In genomic region chr12:67070604-67071003, GRCh38 we compare ENCODE assay signal across 13 cellular contexts.
A peak's percentile ranks its signal among the peaks of the same experiment; 100 is the strongest.
DNase-seq lines count a peak whose midpoint lies in the region; ATAC-seq and TF ChIP-seq lines count a peak whose summit lies in the region.
"Had no signal": no experiment of that assay in that cellular context is flagged by ENCODE, and none has a peak within 500 bp of the region (broad histone marks: within the 10 kb centered on the region; RNA-seq: fewer than 3 reads in every experiment).

No MANE protein-coding gene starts in this region.

- H3K27me3 ChIP-seq in H9 (ENCODE audit: insufficient read depth, low read length) (no peaks in the 10 kb centered on the region; the same call in 1 of the 2 replicates), osteoblast (ENCODE audit: insufficient read depth, low read length) (peaks cover 36% of the 10 kb centered on the region)
- H3K27me3 ChIP-seq: colonic mucosa had no signal

- no peak for DNase-seq in activated T-cell treated with anti-CD3 and anti-CD28 coated beads, Interleukin-2, amount 50 U/mL, for 4 hours
- DNase-seq in activated T-cell treated with anti-CD3 and anti-CD28 coated beads for 4 hours (no peak), H9 (no peak), osteoblast (ENCODE audit: insufficient read length, low spot score, missing footprints) (peak; percentile 56), NCI-H146 (lab: John Stamatoyannopoulos, UW) (no peak), HCEC 1CT (no peak), NK-92 (lab: John Stamatoyannopoulos, UW; ENCODE audit: unreplicated experiment) (no peak)
- no peak for DNase-seq in effector memory CD8-positive, alpha-beta T cell
- DNase-seq: colonic mucosa, esophagus squamous epithelium, NCI-H1092, NCI-H226, transverse colon had no signal

- H4K8ac ChIP-seq in H9 (replicated peaks; ENCODE audit: insufficient read length, low read depth, low read length), result no peak overlapping the region

- no peak overlapping the region for H3K14ac ChIP-seq in H9 (ENCODE audit: insufficient read depth, low read length)

- no peak overlapping the region for H2BK20ac ChIP-seq in H9 (ENCODE audit: low read depth, low read length, poor library complexity, severe bottlenecking)

- H2BK5ac ChIP-seq in H9 (ENCODE audit: insufficient read length, low read length), result no peak overlapping the region

- no peak overlapping the region for H3K4me3 ChIP-seq in osteoblast (ENCODE audit: insufficient read depth, low read length)

- TF ChIP-seq CTCF in H9 (conservative IDR thresholded peaks at IDR 0.05) (no peak), osteoblast (IDR thresholded peaks at IDR 0.05; ENCODE audit: extremely low read depth, low read depth, low read length) (no peak)

- no peak overlapping the region for H3T11ph ChIP-seq in H9 (ENCODE audit: low read length)

- no peak overlapping the region for H3K4me2 ChIP-seq in H9 (ENCODE audit: insufficient read depth, insufficient read length, low read length)
- H3K4me2 ChIP-seq in osteoblast (ENCODE audit: insufficient read depth, low read length), result no peak overlapping the region

- no peak overlapping the region for H3K27ac Mint-ChIP-seq in H9
- H3K27ac Mint-ChIP-seq in effector memory CD8-positive, alpha-beta T cell, result no peak overlapping the region

- H3K9me3 ChIP-seq in H9 (ENCODE audit: control insufficient read depth, low read depth, low read length), result no peaks in the 10 kb centered on the region
- no peaks in the 10 kb centered on the region for H3K9me3 ChIP-seq in osteoblast (ENCODE audit: low read depth, low read length)
- H3K9me3 ChIP-seq: colonic mucosa, esophagus squamous epithelium, transverse colon had no signal

- peak overlapping the region; percentile 83 for H3K4me3 Mint-ChIP-seq in activated T-cell treated with anti-CD3 and anti-CD28 coated beads, Interleukin-2, amount 50 U/mL, for 4 hours
- H3K4me3 Mint-ChIP-seq in H9, result peak overlapping the region; percentile 82 to 91
- H3K4me3 Mint-ChIP-seq in effector memory CD8-positive, alpha-beta T cell, result peak overlapping the region; percentile 77 to 86

- no peak overlapping the region for H2BK120ac ChIP-seq in H9 (ENCODE audit: low read depth, low read length, poor library complexity, severe bottlenecking)

- H3K27ac ChIP-seq in H9 (ENCODE audit: insufficient read length, low read depth, low read length), result no peak overlapping the region
- no peak overlapping the region for H3K27ac ChIP-seq in osteoblast (ENCODE audit: low read depth, low read length)
- H3K27ac ChIP-seq: colonic mucosa had no signal

- no peak overlapping the region for H3K23ac ChIP-seq in H9 (ENCODE audit: insufficient read length, low read depth, low read length)

- H3K4ac ChIP-seq in H9 (ENCODE audit: low read depth, low read length), result no peak overlapping the region

- no peak overlapping the region for H4K5ac ChIP-seq in H9 (ENCODE audit: insufficient read length, low read depth, low read length)

- H3K79me2 ChIP-seq in H9 (ENCODE audit: insufficient read depth, low read length) (no peaks in the 10 kb centered on the region; the same call in 1 of the 2 replicates), osteoblast (ENCODE audit: insufficient read depth, low read length) (no peaks in the 10 kb centered on the region)

- peaks cover 10% of the 10 kb centered on the region for H3K23me2 ChIP-seq in H9 (ENCODE audit: insufficient read length, low read depth, low read length, poor library complexity, severe bottlenecking)

- no peaks in the 10 kb centered on the region for H3K79me1 ChIP-seq in H9 (ENCODE audit: insufficient read depth, low read depth, low read length, poor library complexity, severe bottlenecking)

- no peaks in the 10 kb centered on the region for H4K20me1 ChIP-seq in H9 (ENCODE audit: control insufficient read depth, insufficient read depth, insufficient read length)
- H4K20me1 ChIP-seq in osteoblast (ENCODE audit: insufficient read depth, low read length), result no peaks in the 10 kb centered on the region

- H2BK15ac ChIP-seq in H9 (ENCODE audit: low read depth, low read length), result no peak overlapping the region

- no peak overlapping the region for H3K9ac ChIP-seq in H9 (ENCODE audit: extremely low read depth, insufficient read length, low read length)

- no peaks in the 10 kb centered on the region for H3K36me3 ChIP-seq in osteoblast (ENCODE audit: insufficient read depth, low read length)
- H3K36me3 ChIP-seq: colonic mucosa, esophagus squamous epithelium, transverse colon had no signal

- ATAC-seq in activated T-cell treated with anti-CD3 and anti-CD28 coated beads, Interleukin-2, amount 50 U/mL, for 4 hours, result no peak
- no peak for ATAC-seq in effector memory CD8-positive, alpha-beta T cell (replicated peaks)

- no peaks in the 10 kb centered on the region; the same call in 1 of the 2 replicates for H3K4me1 ChIP-seq in H9 (ENCODE audit: insufficient read depth, low read length)
- no peaks in the 10 kb centered on the region for H3K4me1 ChIP-seq in osteoblast (ENCODE audit: insufficient read depth, low read length)
- H3K4me1 ChIP-seq: colonic mucosa had no signal

- peaks cover 20% of the 10 kb centered on the region for H3K4me1 Mint-ChIP-seq in activated T-cell treated with anti-CD3 and anti-CD28 coated beads, Interleukin-2, amount 50 U/mL, for 4 hours (ENCODE audit: low read depth)
- H3K4me1 Mint-ChIP-seq in H9, result peaks cover 23% of the 10 kb centered on the region in 2 experiments
- H3K4me1 Mint-ChIP-seq in effector memory CD8-positive, alpha-beta T cell (ENCODE audit: low read depth in 2 of 2), result peaks cover 8 to 14% of the 10 kb centered on the region in 2 donors

- no peak overlapping the region for H3K56ac ChIP-seq in H9 (ENCODE audit: insufficient read length, low read depth, low read length)

- H2AFZ ChIP-seq in H9 (ENCODE audit: low read length) (no peak overlapping the region), osteoblast (ENCODE audit: low read length) (no peak overlapping the region)

- H3K27me3 Mint-ChIP-seq in activated T-cell treated with anti-CD3 and anti-CD28 coated beads, Interleukin-2, amount 50 U/mL, for 4 hours (ENCODE audit: low read depth), result peaks cover 43% of the 10 kb centered on the region
- H3K27me3 Mint-ChIP-seq in H9 (ENCODE audit: low read depth), result peaks cover 31% of the 10 kb centered on the region
- peaks cover 67 to 77% of the 10 kb centered on the region in 2 donors for H3K27me3 Mint-ChIP-seq in effector memory CD8-positive, alpha-beta T cell

- H4K91ac ChIP-seq in H9 (ENCODE audit: insufficient read length, low read depth, low read length), result no peak overlapping the region

- no peak overlapping the region for H2BK12ac ChIP-seq in H9 (ENCODE audit: insufficient read length, low read depth, low read length)

- no peaks in the 10 kb centered on the region for H3K36me3 Mint-ChIP-seq in activated T-cell treated with anti-CD3 and anti-CD28 coated beads, Interleukin-2, amount 50 U/mL, for 4 hours (ENCODE audit: insufficient read depth)
- H3K36me3 Mint-ChIP-seq in H9 (ENCODE audit: insufficient read depth in 1 of 3, low read depth in 3 of 3), result no peaks in the 10 kb centered on the region
- H3K36me3 Mint-ChIP-seq in effector memory CD8-positive, alpha-beta T cell (ENCODE audit: insufficient read depth), result peaks cover 4% of the 10 kb centered on the region

- H3K9me3 Mint-ChIP-seq in activated T-cell treated with anti-CD3 and anti-CD28 coated beads, Interleukin-2, amount 50 U/mL, for 4 hours, result no peaks in the 10 kb centered on the region
- no peaks in the 10 kb centered on the region; a peak in 2 of 5 replicates for H3K9me3 Mint-ChIP-seq in H9
- no peaks in the 10 kb centered on the region for H3K9me3 Mint-ChIP-seq in effector memory CD8-positive, alpha-beta T cell

- H3K18ac ChIP-seq in H9 (ENCODE audit: insufficient read length, low read depth, low read length), result no peak overlapping the region

- H2AK5ac ChIP-seq in H9 (ENCODE audit: insufficient read length, low read length), result no peak overlapping the region

- WGBS in H9 (ENCODE audit: extremely low coverage, insufficient read length, low lambda C conversion rate), result no CpG with 5 or more reads among the region's 4 CpGs
